Comparison of ENCODE assay signal across 8 cellular contexts in the genomic region with DNA sequence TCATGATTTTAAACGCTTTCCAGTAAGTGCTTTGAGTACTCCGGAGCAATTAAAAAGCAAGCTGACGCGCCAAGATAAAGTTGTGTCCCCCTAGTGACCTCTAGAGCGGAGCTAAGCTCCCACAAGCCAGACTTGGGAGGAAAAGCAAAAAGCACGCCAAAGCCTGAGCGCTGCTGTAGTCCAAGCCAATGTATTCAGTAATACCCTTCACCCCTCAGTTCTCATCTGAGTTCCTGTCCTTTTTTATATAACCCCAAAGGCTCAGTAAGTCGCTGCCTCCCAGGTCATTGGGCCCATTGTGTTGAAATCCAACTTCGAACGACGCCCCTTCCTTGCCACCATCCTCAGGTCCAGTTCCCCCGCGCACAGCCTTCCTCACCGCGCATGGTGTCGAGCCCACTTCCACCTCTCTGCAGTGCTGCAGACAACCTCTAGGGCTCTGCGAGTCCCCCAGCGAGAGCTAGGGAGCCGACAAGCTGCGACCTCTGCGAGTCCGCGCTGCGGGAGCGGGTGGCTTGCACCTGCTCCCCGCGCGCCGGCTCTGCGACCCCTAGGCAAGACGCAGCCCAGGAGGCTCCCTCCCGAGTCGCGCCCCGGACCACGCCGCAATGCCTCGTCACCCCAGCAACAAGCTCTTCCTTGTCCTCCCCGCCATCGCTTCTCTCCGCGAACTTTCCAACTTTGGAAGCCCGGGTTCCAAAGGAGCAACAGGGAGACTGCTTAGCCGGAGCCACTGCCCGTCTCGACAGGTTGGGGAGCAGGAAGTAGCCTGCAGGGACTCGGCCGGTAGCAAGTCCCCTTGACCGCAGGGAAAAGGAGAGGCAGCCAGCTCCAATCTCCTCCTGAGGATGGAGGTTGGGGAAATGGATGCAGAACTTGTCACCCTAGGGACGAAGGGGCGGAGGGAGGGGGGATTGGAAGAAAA. TPM values are rescaled to one million over a fixed set of nuclear protein-coding genes. Genes with fewer than 3 reads are reported as not detected.
DNase-seq lines count a peak whose midpoint lies in the region; ATAC-seq lines count a peak whose summit lies in the region.

No MANE protein-coding gene starts in this region.

- H3K27me3 Mint-ChIP-seq in activated naive CD8-positive, alpha-beta T cell treated with anti-CD3 and anti-CD28 coated beads for 36 hours, result peaks cover 84% of the 10 kb centered on the region

- H3K4me1 Mint-ChIP-seq in activated naive CD8-positive, alpha-beta T cell treated with anti-CD3 and anti-CD28 coated beads for 36 hours, result peaks cover 13% of the 10 kb centered on the region

- peak overlapping the region; percentile 52 for H3K4me3 Mint-ChIP-seq in activated naive CD8-positive, alpha-beta T cell treated with anti-CD3 and anti-CD28 coated beads for 36 hours

- no peaks in the 10 kb centered on the region for H3K9me3 Mint-ChIP-seq in activated naive CD8-positive, alpha-beta T cell treated with anti-CD3 and anti-CD28 coated beads for 36 hours

- no peak overlapping the region for H3K27ac Mint-ChIP-seq in activated naive CD8-positive, alpha-beta T cell treated with anti-CD3 and anti-CD28 coated beads for 36 hours

- no peaks in the 10 kb centered on the region for H3K36me3 Mint-ChIP-seq in activated naive CD8-positive, alpha-beta T cell treated with anti-CD3 and anti-CD28 coated beads for 36 hours

- peak; percentile 66 for DNase-seq in Ammon's horn (ENCODE audit: low spot score)
- peak; percentile 50 for DNase-seq in NCI-H460 (ENCODE audit: extremely low read depth, low read depth)
- peak; percentile 72 for DNase-seq in activated naive CD8-positive, alpha-beta T cell treated with anti-CD3 and anti-CD28 coated beads for 36 hours
- DNase-seq in hepatic stellate cell (ENCODE audit: low spot score), result peak; percentile 33
- peak; percentile 30 for DNase-seq in putamen (ENCODE audit: low spot score)
- DNase-seq in AML-193 (lab: John Stamatoyannopoulos, UW), result no peak

- ATAC-seq in GM18867 (IDR thresholded peaks at IDR 0.05; ENCODE audit: unreplicated experiment) (peak; percentile 86), HG03045 (IDR thresholded peaks at IDR 0.05; ENCODE audit: unreplicated experiment) (peak; percentile 81)

RNA-seq across cellular contexts. Expression of gene SLC44A5, which starts 3.8 kb away (rescaled TPM):
- total RNA-seq in NCI-H460 (2014; rRNA removed; shearing (Covaris generic)), result 4.8 and 5.9 TPM in 2 replicates
- polyA plus RNA-seq in NCI-H460 (2014; cell fraction: nucleus; rRNA removed), result 2.6 and 5.6 TPM in 2 replicates
- total RNA-seq in activated naive CD8-positive, alpha-beta T cell treated with anti-CD3 and anti-CD28 coated beads for 36 hours, result under 1 TPM; 0.19 to 0.28 TPM

Comparison
In these comparisons a context has a peak if more than half of its experiments do, and no peak if none do; other contexts are left out.
1. DNase-seq: peak in Ammon's horn (single experiment), NCI-H460 (single experiment), activated naive CD8-positive, alpha-beta T cell treated with anti-CD3 and anti-CD28 coated beads for 36 hours (single experiment), hepatic stellate cell (single experiment) and putamen (single experiment); none in AML-193 (0 of 2).